In the genomic region with DNA sequence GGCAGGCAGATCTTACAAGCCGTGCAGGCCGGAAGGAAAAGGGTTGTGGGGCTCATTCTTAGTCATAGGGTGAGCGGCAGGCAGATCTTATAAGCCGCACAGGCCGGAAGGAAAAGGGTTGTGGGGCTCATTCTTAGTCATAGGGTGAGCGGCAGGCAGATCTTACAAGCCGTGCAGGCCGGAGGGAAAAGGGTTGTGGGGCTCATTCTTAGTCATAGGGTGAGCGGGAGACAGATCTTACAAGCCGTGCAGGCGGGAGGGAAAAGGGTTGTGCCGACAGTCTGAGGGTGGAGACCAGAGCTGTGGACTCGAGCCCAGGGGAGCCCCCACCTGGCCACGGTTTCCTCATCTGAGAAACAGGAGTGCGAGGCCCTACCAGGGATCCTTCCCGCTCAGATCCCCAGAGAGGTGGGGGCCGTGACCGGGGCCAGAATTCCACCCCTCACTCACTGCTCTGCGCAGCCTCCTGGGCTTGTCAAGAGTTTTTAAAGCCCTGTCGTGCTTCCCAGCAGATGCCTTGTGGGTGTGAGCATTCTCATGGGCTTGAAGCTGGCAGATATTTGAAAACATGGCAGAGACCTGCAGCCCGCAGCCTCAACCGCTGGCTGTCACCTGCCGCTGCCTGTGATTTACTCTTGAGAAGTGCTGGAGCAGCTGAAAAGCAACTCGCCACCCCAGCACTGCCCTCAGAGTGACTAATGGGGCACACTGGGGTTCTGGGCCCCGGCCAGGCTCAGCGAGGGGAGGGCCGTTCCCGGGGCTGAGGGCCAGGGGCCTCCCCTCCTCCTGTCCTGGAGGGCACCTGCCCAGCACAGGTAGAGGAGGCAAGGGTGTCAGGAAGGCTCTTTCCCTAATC, we compare ENCODE assay signal across 1 cellular context.
A peak's percentile ranks its signal among the peaks of the same experiment; 100 is the strongest.
TF ChIP-seq lines count a peak whose summit lies in the region.

No MANE protein-coding gene starts in this region.

TF ChIP-seq in K562, 482 proteins besides CTCF, POLR2A, EP300 and RAD21 (continues in another document):
- TF ChIP-seq PCBP1 (IDR thresholded peaks at IDR 0.05; ENCODE audit: low read depth, low read length, poor library complexity, severe bottlenecking) (no peak), GABPB1 (CRISPR knock-in tag; IDR thresholded peaks at IDR 0.05) (peak; percentile 52), TEAD1 (CRISPR knock-in tag; IDR thresholded peaks at IDR 0.05) (0 out of 4 replicates have a peak, but pooled peaks of 1 of the 2 experiments have one; percentile 16), HLTF (IDR thresholded peaks at IDR 0.05) (no peak), ZNF282 (CRISPR knock-in tag; IDR thresholded peaks at IDR 0.05) (no peak), MEIS2 (IDR thresholded peaks at IDR 0.05; ENCODE audit: partially characterized antibody) (peak; percentile 34), NCOA1 (IDR thresholded peaks at IDR 0.05; ENCODE audit: low read depth) (peak; percentile 39; the same call in 1 of the 2 replicates), ETV5 (CRISPR knock-in tag; IDR thresholded peaks at IDR 0.05; ENCODE audit: low read depth) (peak; percentile 98), MEF2D (tag; conservative IDR thresholded peaks at IDR 0.05; ENCODE audit: low read depth) (no peak), ZBTB7A (IDR thresholded peaks at IDR 0.05; ENCODE audit: borderline replicate concordance, control insufficient read depth, low read depth, low read length) (peak; percentile 59; the same call in 1 of the 2 replicates), IRF2 (CRISPR knock-in tag; IDR thresholded peaks at IDR 0.05) (no peak), RBFOX2 (IDR thresholded peaks at IDR 0.05; ENCODE audit: low read depth, low read length) (peak; percentile 69), PHF8 (IDR thresholded peaks at IDR 0.05; ENCODE audit: borderline replicate concordance, low read length) (peak; percentile 29; the same call in 1 of the 2 replicates), EHMT2 (IDR thresholded peaks at IDR 0.05) (peak; percentile 53; the same call in 1 of the 2 replicates), CC2D1A (IDR thresholded peaks at IDR 0.05) (peak; percentile 72; the same call in 1 of the 2 replicates), NR2C2 (CRISPR knock-in tag; IDR thresholded peaks at IDR 0.05) (no peak), NR2C2 (tag; IDR thresholded peaks at IDR 0.05) (peak; percentile 67; the same call in 1 of the 2 replicates), ZNF589 (CRISPR knock-in tag; IDR thresholded peaks at IDR 0.05; ENCODE audit: low read depth) (0 out of 2 replicates have a peak, but pooled peaks have one; percentile 79), GTF2A2 (tag; IDR thresholded peaks at IDR 0.05) (no peak), L3MBTL2 (IDR thresholded peaks at IDR 0.05) (peak; percentile 83), FOSL1 (tag; conservative IDR thresholded peaks at IDR 0.05) (peak; percentile 97), CCNT2 (IDR thresholded peaks at IDR 0.05; ENCODE audit: borderline replicate concordance, extremely low read depth, insufficient read length, low read depth, low read length) (no peak), CBFA2T3 (IDR thresholded peaks at IDR 0.05) (0 out of 2 replicates have a peak, but pooled peaks have one; percentile 4), DPF2 (IDR thresholded peaks at IDR 0.05) (peak; percentile 77), SMARCE1 (IDR thresholded peaks at IDR 0.05) (peak; percentile 83), TRIM24 (IDR thresholded peaks at IDR 0.05) (peak in 1 of 2 experiments; percentile 70; a peak in 2 of 4 replicates)
- TF ChIP-seq, protein P1, sequence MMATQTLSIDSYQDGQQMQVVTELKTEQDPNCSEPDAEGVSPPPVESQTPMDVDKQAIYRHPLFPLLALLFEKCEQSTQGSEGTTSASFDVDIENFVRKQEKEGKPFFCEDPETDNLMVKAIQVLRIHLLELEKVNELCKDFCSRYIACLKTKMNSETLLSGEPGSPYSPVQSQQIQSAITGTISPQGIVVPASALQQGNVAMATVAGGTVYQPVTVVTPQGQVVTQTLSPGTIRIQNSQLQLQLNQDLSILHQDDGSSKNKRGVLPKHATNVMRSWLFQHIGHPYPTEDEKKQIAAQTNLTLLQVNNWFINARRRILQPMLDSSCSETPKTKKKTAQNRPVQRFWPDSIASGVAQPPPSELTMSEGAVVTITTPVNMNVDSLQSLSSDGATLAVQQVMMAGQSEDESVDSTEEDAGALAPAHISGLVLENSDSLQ (IDR thresholded peaks at IDR 0.05), result peak; percentile 83
- TF ChIP-seq, protein P2, sequence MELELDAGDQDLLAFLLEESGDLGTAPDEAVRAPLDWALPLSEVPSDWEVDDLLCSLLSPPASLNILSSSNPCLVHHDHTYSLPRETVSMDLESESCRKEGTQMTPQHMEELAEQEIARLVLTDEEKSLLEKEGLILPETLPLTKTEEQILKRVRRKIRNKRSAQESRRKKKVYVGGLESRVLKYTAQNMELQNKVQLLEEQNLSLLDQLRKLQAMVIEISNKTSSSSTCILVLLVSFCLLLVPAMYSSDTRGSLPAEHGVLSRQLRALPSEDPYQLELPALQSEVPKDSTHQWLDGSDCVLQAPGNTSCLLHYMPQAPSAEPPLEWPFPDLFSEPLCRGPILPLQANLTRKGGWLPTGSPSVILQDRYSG (tag; conservative IDR thresholded peaks at IDR 0.05; ENCODE audit: low read depth), result no peak
- TF ChIP-seq, protein P3, sequence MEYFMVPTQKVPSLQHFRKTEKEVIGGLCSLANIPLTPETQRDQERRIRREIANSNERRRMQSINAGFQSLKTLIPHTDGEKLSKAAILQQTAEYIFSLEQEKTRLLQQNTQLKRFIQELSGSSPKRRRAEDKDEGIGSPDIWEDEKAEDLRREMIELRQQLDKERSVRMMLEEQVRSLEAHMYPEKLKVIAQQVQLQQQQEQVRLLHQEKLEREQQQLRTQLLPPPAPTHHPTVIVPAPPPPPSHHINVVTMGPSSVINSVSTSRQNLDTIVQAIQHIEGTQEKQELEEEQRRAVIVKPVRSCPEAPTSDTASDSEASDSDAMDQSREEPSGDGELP (CRISPR knock-in tag; IDR thresholded peaks at IDR 0.05; ENCODE audit: borderline replicate concordance), result 0 out of 2 replicates have a peak, but pooled peaks have one; percentile 7
- TF ChIP-seq, protein P4, sequence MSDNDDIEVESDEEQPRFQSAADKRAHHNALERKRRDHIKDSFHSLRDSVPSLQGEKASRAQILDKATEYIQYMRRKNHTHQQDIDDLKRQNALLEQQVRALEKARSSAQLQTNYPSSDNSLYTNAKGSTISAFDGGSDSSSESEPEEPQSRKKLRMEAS (CRISPR knock-in tag; IDR thresholded peaks at IDR 0.05), result peak; percentile 63
- TF ChIP-seq, protein P5, sequence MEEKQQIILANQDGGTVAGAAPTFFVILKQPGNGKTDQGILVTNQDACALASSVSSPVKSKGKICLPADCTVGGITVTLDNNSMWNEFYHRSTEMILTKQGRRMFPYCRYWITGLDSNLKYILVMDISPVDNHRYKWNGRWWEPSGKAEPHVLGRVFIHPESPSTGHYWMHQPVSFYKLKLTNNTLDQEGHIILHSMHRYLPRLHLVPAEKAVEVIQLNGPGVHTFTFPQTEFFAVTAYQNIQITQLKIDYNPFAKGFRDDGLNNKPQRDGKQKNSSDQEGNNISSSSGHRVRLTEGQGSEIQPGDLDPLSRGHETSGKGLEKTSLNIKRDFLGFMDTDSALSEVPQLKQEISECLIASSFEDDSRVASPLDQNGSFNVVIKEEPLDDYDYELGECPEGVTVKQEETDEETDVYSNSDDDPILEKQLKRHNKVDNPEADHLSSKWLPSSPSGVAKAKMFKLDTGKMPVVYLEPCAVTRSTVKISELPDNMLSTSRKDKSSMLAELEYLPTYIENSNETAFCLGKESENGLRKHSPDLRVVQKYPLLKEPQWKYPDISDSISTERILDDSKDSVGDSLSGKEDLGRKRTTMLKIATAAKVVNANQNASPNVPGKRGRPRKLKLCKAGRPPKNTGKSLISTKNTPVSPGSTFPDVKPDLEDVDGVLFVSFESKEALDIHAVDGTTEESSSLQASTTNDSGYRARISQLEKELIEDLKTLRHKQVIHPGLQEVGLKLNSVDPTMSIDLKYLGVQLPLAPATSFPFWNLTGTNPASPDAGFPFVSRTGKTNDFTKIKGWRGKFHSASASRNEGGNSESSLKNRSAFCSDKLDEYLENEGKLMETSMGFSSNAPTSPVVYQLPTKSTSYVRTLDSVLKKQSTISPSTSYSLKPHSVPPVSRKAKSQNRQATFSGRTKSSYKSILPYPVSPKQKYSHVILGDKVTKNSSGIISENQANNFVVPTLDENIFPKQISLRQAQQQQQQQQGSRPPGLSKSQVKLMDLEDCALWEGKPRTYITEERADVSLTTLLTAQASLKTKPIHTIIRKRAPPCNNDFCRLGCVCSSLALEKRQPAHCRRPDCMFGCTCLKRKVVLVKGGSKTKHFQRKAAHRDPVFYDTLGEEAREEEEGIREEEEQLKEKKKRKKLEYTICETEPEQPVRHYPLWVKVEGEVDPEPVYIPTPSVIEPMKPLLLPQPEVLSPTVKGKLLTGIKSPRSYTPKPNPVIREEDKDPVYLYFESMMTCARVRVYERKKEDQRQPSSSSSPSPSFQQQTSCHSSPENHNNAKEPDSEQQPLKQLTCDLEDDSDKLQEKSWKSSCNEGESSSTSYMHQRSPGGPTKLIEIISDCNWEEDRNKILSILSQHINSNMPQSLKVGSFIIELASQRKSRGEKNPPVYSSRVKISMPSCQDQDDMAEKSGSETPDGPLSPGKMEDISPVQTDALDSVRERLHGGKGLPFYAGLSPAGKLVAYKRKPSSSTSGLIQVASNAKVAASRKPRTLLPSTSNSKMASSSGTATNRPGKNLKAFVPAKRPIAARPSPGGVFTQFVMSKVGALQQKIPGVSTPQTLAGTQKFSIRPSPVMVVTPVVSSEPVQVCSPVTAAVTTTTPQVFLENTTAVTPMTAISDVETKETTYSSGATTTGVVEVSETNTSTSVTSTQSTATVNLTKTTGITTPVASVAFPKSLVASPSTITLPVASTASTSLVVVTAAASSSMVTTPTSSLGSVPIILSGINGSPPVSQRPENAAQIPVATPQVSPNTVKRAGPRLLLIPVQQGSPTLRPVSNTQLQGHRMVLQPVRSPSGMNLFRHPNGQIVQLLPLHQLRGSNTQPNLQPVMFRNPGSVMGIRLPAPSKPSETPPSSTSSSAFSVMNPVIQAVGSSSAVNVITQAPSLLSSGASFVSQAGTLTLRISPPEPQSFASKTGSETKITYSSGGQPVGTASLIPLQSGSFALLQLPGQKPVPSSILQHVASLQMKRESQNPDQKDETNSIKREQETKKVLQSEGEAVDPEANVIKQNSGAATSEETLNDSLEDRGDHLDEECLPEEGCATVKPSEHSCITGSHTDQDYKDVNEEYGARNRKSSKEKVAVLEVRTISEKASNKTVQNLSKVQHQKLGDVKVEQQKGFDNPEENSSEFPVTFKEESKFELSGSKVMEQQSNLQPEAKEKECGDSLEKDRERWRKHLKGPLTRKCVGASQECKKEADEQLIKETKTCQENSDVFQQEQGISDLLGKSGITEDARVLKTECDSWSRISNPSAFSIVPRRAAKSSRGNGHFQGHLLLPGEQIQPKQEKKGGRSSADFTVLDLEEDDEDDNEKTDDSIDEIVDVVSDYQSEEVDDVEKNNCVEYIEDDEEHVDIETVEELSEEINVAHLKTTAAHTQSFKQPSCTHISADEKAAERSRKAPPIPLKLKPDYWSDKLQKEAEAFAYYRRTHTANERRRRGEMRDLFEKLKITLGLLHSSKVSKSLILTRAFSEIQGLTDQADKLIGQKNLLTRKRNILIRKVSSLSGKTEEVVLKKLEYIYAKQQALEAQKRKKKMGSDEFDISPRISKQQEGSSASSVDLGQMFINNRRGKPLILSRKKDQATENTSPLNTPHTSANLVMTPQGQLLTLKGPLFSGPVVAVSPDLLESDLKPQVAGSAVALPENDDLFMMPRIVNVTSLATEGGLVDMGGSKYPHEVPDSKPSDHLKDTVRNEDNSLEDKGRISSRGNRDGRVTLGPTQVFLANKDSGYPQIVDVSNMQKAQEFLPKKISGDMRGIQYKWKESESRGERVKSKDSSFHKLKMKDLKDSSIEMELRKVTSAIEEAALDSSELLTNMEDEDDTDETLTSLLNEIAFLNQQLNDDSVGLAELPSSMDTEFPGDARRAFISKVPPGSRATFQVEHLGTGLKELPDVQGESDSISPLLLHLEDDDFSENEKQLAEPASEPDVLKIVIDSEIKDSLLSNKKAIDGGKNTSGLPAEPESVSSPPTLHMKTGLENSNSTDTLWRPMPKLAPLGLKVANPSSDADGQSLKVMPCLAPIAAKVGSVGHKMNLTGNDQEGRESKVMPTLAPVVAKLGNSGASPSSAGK (IDR thresholded peaks at IDR 0.05), result peak; percentile 63
- TF ChIP-seq, protein P6, sequence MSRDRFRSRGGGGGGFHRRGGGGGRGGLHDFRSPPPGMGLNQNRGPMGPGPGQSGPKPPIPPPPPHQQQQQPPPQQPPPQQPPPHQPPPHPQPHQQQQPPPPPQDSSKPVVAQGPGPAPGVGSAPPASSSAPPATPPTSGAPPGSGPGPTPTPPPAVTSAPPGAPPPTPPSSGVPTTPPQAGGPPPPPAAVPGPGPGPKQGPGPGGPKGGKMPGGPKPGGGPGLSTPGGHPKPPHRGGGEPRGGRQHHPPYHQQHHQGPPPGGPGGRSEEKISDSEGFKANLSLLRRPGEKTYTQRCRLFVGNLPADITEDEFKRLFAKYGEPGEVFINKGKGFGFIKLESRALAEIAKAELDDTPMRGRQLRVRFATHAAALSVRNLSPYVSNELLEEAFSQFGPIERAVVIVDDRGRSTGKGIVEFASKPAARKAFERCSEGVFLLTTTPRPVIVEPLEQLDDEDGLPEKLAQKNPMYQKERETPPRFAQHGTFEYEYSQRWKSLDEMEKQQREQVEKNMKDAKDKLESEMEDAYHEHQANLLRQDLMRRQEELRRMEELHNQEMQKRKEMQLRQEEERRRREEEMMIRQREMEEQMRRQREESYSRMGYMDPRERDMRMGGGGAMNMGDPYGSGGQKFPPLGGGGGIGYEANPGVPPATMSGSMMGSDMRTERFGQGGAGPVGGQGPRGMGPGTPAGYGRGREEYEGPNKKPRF (IDR thresholded peaks at IDR 0.05; ENCODE audit: low read depth, low read length), result no peak
- TF ChIP-seq, protein P7, sequence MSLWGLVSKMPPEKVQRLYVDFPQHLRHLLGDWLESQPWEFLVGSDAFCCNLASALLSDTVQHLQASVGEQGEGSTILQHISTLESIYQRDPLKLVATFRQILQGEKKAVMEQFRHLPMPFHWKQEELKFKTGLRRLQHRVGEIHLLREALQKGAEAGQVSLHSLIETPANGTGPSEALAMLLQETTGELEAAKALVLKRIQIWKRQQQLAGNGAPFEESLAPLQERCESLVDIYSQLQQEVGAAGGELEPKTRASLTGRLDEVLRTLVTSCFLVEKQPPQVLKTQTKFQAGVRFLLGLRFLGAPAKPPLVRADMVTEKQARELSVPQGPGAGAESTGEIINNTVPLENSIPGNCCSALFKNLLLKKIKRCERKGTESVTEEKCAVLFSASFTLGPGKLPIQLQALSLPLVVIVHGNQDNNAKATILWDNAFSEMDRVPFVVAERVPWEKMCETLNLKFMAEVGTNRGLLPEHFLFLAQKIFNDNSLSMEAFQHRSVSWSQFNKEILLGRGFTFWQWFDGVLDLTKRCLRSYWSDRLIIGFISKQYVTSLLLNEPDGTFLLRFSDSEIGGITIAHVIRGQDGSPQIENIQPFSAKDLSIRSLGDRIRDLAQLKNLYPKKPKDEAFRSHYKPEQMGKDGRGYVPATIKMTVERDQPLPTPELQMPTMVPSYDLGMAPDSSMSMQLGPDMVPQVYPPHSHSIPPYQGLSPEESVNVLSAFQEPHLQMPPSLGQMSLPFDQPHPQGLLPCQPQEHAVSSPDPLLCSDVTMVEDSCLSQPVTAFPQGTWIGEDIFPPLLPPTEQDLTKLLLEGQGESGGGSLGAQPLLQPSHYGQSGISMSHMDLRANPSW (CRISPR knock-in tag; IDR thresholded peaks at IDR 0.05), result 0 out of 2 replicates have a peak, but pooled peaks have one; percentile 26
